ENCODE assay signal across 1 cellular context in genomic region chr1:208233978-208234377, GRCh38.
TF ChIP-seq lines count a peak whose summit lies in the region.

No MANE protein-coding gene starts in this region.

TF ChIP-seq in GM23338, 12 proteins besides CTCF, POLR2A, EP300 and RAD21 (continued from another document):
- TF ChIP-seq STAT1 (IDR thresholded peaks at IDR 0.05; ENCODE audit: unreplicated experiment) (no peak), JUNB (IDR thresholded peaks at IDR 0.05; ENCODE audit: unreplicated experiment) (no peak), EZH2 (IDR thresholded peaks at IDR 0.05; ENCODE audit: low read depth, unreplicated experiment) (no peak)
